Comparison of ENCODE assay signal across 8 cellular contexts in the genomic region with DNA sequence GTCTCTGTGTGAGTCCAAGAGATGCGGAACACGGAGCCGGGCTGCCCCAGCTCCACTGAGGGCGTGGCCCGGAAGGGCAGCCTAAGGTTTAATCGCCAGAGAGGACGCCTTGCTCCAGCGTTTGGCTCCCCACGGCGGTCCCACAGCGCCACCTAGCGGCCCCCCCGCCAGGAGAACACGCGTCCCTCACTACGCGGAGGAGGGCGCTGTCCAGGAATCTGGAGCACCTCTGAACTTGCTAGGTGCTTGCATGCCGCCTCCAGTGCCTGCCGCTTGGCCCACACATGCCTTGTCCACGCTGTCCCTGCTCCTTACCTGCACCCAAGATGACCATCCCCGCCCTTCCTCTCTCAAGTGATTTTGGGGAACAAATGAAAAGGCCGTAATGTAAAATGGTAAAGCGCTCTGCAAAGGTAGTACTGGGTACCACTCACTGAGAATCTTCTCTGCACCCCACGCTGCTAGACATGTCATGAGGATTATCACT. TPM values are rescaled to one million over a fixed set of nuclear protein-coding genes. Genes with fewer than 3 reads are reported as not detected.
DNase-seq lines count a peak whose midpoint lies in the region; ATAC-seq, FAIRE-seq and TF ChIP-seq lines count a peak whose summit lies in the region.

No MANE protein-coding gene starts in this region.

- H3K27ac Mint-ChIP-seq in activated naive CD8-positive, alpha-beta T cell treated with anti-CD3 and anti-CD28 coated beads, Interleukin-2, amount 10 ng/mL, durations not matched to agents 7 days and 5 days, result no peak overlapping the region

- DNase-seq in GM12892 (ENCODE audit: insufficient read length) (peak; percentile 83), NCI-H1092 treated with DMSO at 0.1 percent for 48 hours (lab: John Stamatoyannopoulos, UW) (peak; percentile 50), SW 1271 (lab: John Stamatoyannopoulos, UW) (peak; percentile 59 to 78), left ventricle myocardium inferior (peak; percentile 85), cerebellar nuclear complex (lab: John Stamatoyannopoulos, UW) (no peak)
- DNase-seq in activated naive CD8-positive, alpha-beta T cell treated with anti-CD3 and anti-CD28 coated beads, Interleukin-2, amount 10 ng/mL, durations not matched to agents 7 days and 5 days, result peak; percentile 95

- peak; percentile 98 for TF ChIP-seq CTCF in left ventricle myocardium inferior (IDR thresholded peaks at IDR 0.05; ENCODE audit: borderline replicate concordance)

- FAIRE-seq in GM12892 (lab: Jason Lieb, UNC), result peak; percentile 82

- H3K27me3 ChIP-seq in left ventricle myocardium inferior (ENCODE audit: low read depth) (peaks cover 42% of the 10 kb centered on the region), rectal smooth muscle tissue (ENCODE audit: control insufficient read depth, insufficient read depth, low read length) (peaks cover 11% of the 10 kb centered on the region)

- intact Hi-C loops in left ventricle myocardium inferior (cut with micrococcal nuclease), result loop anchor here (5.0 kb wide), 1 partner anchor 217 kb away; no protein-coding TSS in a partner anchor

- peaks cover 31% of the 10 kb centered on the region for H3K27me3 Mint-ChIP-seq in activated naive CD8-positive, alpha-beta T cell treated with anti-CD3 and anti-CD28 coated beads, Interleukin-2, amount 10 ng/mL, durations not matched to agents 7 days and 5 days

- peaks cover 10% of the 10 kb centered on the region for H3K4me1 Mint-ChIP-seq in activated naive CD8-positive, alpha-beta T cell treated with anti-CD3 and anti-CD28 coated beads, Interleukin-2, amount 10 ng/mL, durations not matched to agents 7 days and 5 days

- H3K4me3 ChIP-seq in left ventricle myocardium inferior (peak overlapping the region; percentile 42), rectal smooth muscle tissue (ENCODE audit: low read length) (peak overlapping the region; percentile 19)

- H3K27ac ChIP-seq in left ventricle myocardium inferior (replicated peaks) (no peak overlapping the region), rectal smooth muscle tissue (ENCODE audit: low read depth, low read length) (no peak overlapping the region)

- ATAC-seq in HG02759 (IDR thresholded peaks at IDR 0.05; ENCODE audit: unreplicated experiment), result peak; percentile 98
- peak; percentile 99 for ATAC-seq in activated naive CD8-positive, alpha-beta T cell treated with anti-CD3 and anti-CD28 coated beads, Interleukin-2, amount 10 ng/mL, durations not matched to agents 7 days and 5 days (ENCODE audit: low read depth)

- H3K36me3 ChIP-seq in left ventricle myocardium inferior (no peaks in the 10 kb centered on the region), rectal smooth muscle tissue (ENCODE audit: control insufficient read depth, insufficient read depth, low read length) (no peaks in the 10 kb centered on the region)

- H3K9ac ChIP-seq in rectal smooth muscle tissue (ENCODE audit: low read length), result no peak overlapping the region

- POLR2A ChIA-PET in activated naive CD8-positive, alpha-beta T cell treated with anti-CD3 and anti-CD28 coated beads, Interleukin-2, amount 10 ng/mL, durations not matched to agents 7 days and 5 days (lab: Charles Lee), result interaction anchor here (0.6 kb wide), 1 partner anchor 402 kb away, joined by 4 read pairs; no protein-coding TSS in a partner anchor

- H3K9me3 ChIP-seq in left ventricle myocardium inferior (replicated peaks), result no peaks in the 10 kb centered on the region

- TF ChIP-seq POLR2A in GM12892 (IDR thresholded peaks at IDR 0.05; ENCODE audit: low read depth, low read length), result no peak

- H3K36me3 Mint-ChIP-seq in activated naive CD8-positive, alpha-beta T cell treated with anti-CD3 and anti-CD28 coated beads, Interleukin-2, amount 10 ng/mL, durations not matched to agents 7 days and 5 days, result no peaks in the 10 kb centered on the region

- H3K4me3 Mint-ChIP-seq in activated naive CD8-positive, alpha-beta T cell treated with anti-CD3 and anti-CD28 coated beads, Interleukin-2, amount 10 ng/mL, durations not matched to agents 7 days and 5 days, result peak overlapping the region; percentile 71

- H3K4me1 ChIP-seq in left ventricle myocardium inferior, result peaks cover 8% of the 10 kb centered on the region
- H3K4me1 ChIP-seq in rectal smooth muscle tissue (ENCODE audit: control insufficient read depth, insufficient read depth, low read length), result no peaks in the 10 kb centered on the region

- no peaks in the 10 kb centered on the region for H3K9me3 Mint-ChIP-seq in activated naive CD8-positive, alpha-beta T cell treated with anti-CD3 and anti-CD28 coated beads, Interleukin-2, amount 10 ng/mL, durations not matched to agents 7 days and 5 days

RNA-seq across cellular contexts. Expression of gene MRPS22, which starts 14.4 kb away (rescaled TPM):
- polyA plus RNA-seq in GM12892 (2012; ENCODE audit: missing spikeins), result 54.6 TPM
- total RNA-seq in activated naive CD8-positive, alpha-beta T cell treated with anti-CD3 and anti-CD28 coated beads, Interleukin-2, amount 10 ng/mL, durations not matched to agents 7 days and 5 days, result 10 to 100 TPM; 38.2 to 39.3 TPM
- total RNA-seq in left ventricle myocardium inferior, result 87.7 TPM

Comparison
In these comparisons a context has a peak if more than half of its experiments do, and no peak if none do; other contexts are left out.
1. DNase-seq: peak in GM12892 (single experiment), NCI-H1092 treated with DMSO at 0.1 percent for 48 hours (single experiment), SW 1271 (2 of 2), activated naive CD8-positive, alpha-beta T cell treated with anti-CD3 and anti-CD28 coated beads, Interleukin-2, amount 10 ng/mL, durations not matched to agents 7 days and 5 days (single experiment) and left ventricle myocardium inferior (single experiment); none in cerebellar nuclear complex (0 of 2).